ENCODE assay signal across 9 cellular contexts in genomic region chr11:119121811-119122124, GRCh38. TPM values are rescaled to one million over a fixed set of nuclear protein-coding genes. Genes with fewer than 3 reads are reported as not detected.
A peak's percentile ranks its signal among the peaks of the same experiment; 100 is the strongest.
DNase-seq lines count a peak whose midpoint lies in the region; ATAC-seq and TF ChIP-seq lines count a peak whose summit lies in the region.
"Had no signal": no experiment of that assay in that cellular context is flagged by ENCODE, and none has a peak within 500 bp of the region (broad histone marks: within the 10 kb centered on the region; RNA-seq: fewer than 3 reads in every experiment).

No MANE protein-coding gene starts in this region.

- H3K36me3 Mint-ChIP-seq in activated CD4-positive, alpha-beta T cell treated with anti-CD3 and anti-CD28 coated beads for 36 hours (ENCODE audit: low read depth), result peaks cover 26% of the 10 kb centered on the region
- no peaks in the 10 kb centered on the region for H3K36me3 Mint-ChIP-seq in glutamatergic neuron (ENCODE audit: unreplicated experiment)

- H3K27me3 Mint-ChIP-seq in activated CD4-positive, alpha-beta T cell treated with anti-CD3 and anti-CD28 coated beads for 36 hours, result no peaks in the 10 kb centered on the region
- H3K27me3 Mint-ChIP-seq in glutamatergic neuron (ENCODE audit: unreplicated experiment), result peaks cover 3% of the 10 kb centered on the region
- no peaks in the 10 kb centered on the region for H3K27me3 Mint-ChIP-seq in stimulated activated naive CD8-positive, alpha-beta T cell treated with anti-CD3 and anti-CD28 coated beads, Interleukin-15, amount 100 ng/mL, for 72 hours

- no peaks in the 10 kb centered on the region for H3K9me3 ChIP-seq in SJSA1 (replicated peaks)

- H3K4me3 ChIP-seq in SJSA1, result peak overlapping the region; percentile 70

- H3K4me1 Mint-ChIP-seq in activated CD4-positive, alpha-beta T cell treated with anti-CD3 and anti-CD28 coated beads for 36 hours, result peaks cover 28% of the 10 kb centered on the region
- peaks cover 18% of the 10 kb centered on the region for H3K4me1 Mint-ChIP-seq in glutamatergic neuron (ENCODE audit: low read depth, unreplicated experiment)
- H3K4me1 Mint-ChIP-seq in stimulated activated naive CD8-positive, alpha-beta T cell treated with anti-CD3 and anti-CD28 coated beads, Interleukin-15, amount 100 ng/mL, for 72 hours, result peaks cover 50% of the 10 kb centered on the region

- no peak overlapping the region for H3K27ac ChIP-seq in SJSA1

- intact Hi-C loops in activated CD4-positive, alpha-beta T cell treated with anti-CD3 and anti-CD28 coated beads for 36 hours (cut with DNase I, micrococcal nuclease), result loop anchor here (1.0 to 5.0 kb wide), 16 partner anchors 14 to 213 kb away; partner anchors contain the start of genes C2CD2L (in 2 of the 2), CBL (in 2 of the 2), HYOU1 (in 2 of the 2) and NLRX1 (in 2 of the 2)

- POLR2A ChIA-PET in activated CD4-positive, alpha-beta T cell treated with anti-CD3 and anti-CD28 coated beads for 36 hours (lab: Charles Lee), result interaction anchor here (0.5 to 1.8 kb wide), 10 partner anchors 9 to 181 kb away, joined by 3 to 12 read pairs (median 4); partner anchors contain the start of genes C2CD2L, DPAGT1 and HMBS

- no peak for DNase-seq in activated CD4-positive, alpha-beta T cell treated with anti-CD3 and anti-CD28 coated beads for 36 hours
- DNase-seq in activated CD4-positive, alpha-beta T cell treated with anti-CD3 and anti-CD28 coated beads for 4 hours, result no peak
- DNase-seq in SJSA1 (ENCODE audit: low read depth in 1 of 2, low spot score in 2 of 2), result no peak
- no peak for DNase-seq in glutamatergic neuron
- no peak for DNase-seq in stimulated activated naive CD8-positive, alpha-beta T cell treated with anti-CD3 and anti-CD28 coated beads, Interleukin-15, amount 100 ng/mL, for 72 hours
- DNase-seq in AG08396 (ENCODE audit: low spot score), result no peak
- DNase-seq in NCI-H1694 (lab: John Stamatoyannopoulos, UW), result no peak

- CTCF ChIA-PET in activated CD4-positive, alpha-beta T cell treated with anti-CD3 and anti-CD28 coated beads for 36 hours (lab: Charles Lee), result interaction anchor here (0.8 to 1.5 kb wide), 4 partner anchors 19 to 84 kb away, joined by 3 to 9 read pairs (median 4); partner anchors contain the start of genes CBL and DPAGT1

- H3K27me3 ChIP-seq in SJSA1 (replicated peaks), result no peaks in the 10 kb centered on the region

- peak; percentile 0 for ATAC-seq in activated CD4-positive, alpha-beta T cell treated with anti-CD3 and anti-CD28 coated beads for 36 hours
- ATAC-seq in stimulated activated naive CD8-positive, alpha-beta T cell treated with anti-CD3 and anti-CD28 coated beads, Interleukin-15, amount 100 ng/mL, for 72 hours, result peak; percentile 27
- ATAC-seq in GM18909 (IDR thresholded peaks at IDR 0.05; ENCODE audit: poor library complexity, unreplicated experiment), result no peak

- H3K4me3 Mint-ChIP-seq in activated CD4-positive, alpha-beta T cell treated with anti-CD3 and anti-CD28 coated beads for 36 hours, result peak overlapping the region; percentile 94
- H3K4me3 Mint-ChIP-seq in glutamatergic neuron (ENCODE audit: unreplicated experiment), result peak overlapping the region; percentile 99
- H3K4me3 Mint-ChIP-seq in stimulated activated naive CD8-positive, alpha-beta T cell treated with anti-CD3 and anti-CD28 coated beads, Interleukin-15, amount 100 ng/mL, for 72 hours, result peak overlapping the region; percentile 95

- peaks cover 12% of the 10 kb centered on the region for H3K4me1 ChIP-seq in SJSA1 (replicated peaks)

- no peaks in the 10 kb centered on the region for H3K36me3 ChIP-seq in SJSA1

- no peaks in the 10 kb centered on the region for H3K9me3 Mint-ChIP-seq in activated CD4-positive, alpha-beta T cell treated with anti-CD3 and anti-CD28 coated beads for 36 hours (ENCODE audit: low read depth)
- H3K9me3 Mint-ChIP-seq in glutamatergic neuron (ENCODE audit: unreplicated experiment), result peaks cover 7% of the 10 kb centered on the region
- H3K9me3 Mint-ChIP-seq in stimulated activated naive CD8-positive, alpha-beta T cell treated with anti-CD3 and anti-CD28 coated beads, Interleukin-15, amount 100 ng/mL, for 72 hours, result no peaks in the 10 kb centered on the region

- no peak for TF ChIP-seq CTCF in glutamatergic neuron (IDR thresholded peaks at IDR 0.05; ENCODE audit: partially characterized antibody, unreplicated experiment)

- H3K27ac Mint-ChIP-seq in activated CD4-positive, alpha-beta T cell treated with anti-CD3 and anti-CD28 coated beads for 36 hours, result peak overlapping the region; percentile 87
- peak overlapping the region; percentile 90 for H3K27ac Mint-ChIP-seq in glutamatergic neuron (ENCODE audit: unreplicated experiment)
- H3K27ac Mint-ChIP-seq in stimulated activated naive CD8-positive, alpha-beta T cell treated with anti-CD3 and anti-CD28 coated beads, Interleukin-15, amount 100 ng/mL, for 72 hours, result peak overlapping the region; percentile 64 to 88

RNA-seq across cellular contexts. Expression of gene HINFP, which starts 0.4 kb away (rescaled TPM):
- total RNA-seq in activated CD4-positive, alpha-beta T cell treated with anti-CD3 and anti-CD28 coated beads for 36 hours, result 10 to 100 TPM; 24.0 to 27.2 TPM
- 3.1 and 6.7 TPM in 2 replicates for total RNA-seq in SJSA1 (2014; rRNA removed; shearing (Covaris generic))
- 58.1 TPM for total RNA-seq in glutamatergic neuron (ENCODE audit: unreplicated experiment)

RNA-seq across cellular contexts. Expression of gene C2CD2L, which starts 14.6 kb away (rescaled TPM):
- total RNA-seq in activated CD4-positive, alpha-beta T cell treated with anti-CD3 and anti-CD28 coated beads for 36 hours, result 10 to 100 TPM; 15.9 to 16.3 TPM
- 5.1 and 5.4 TPM in 2 replicates for total RNA-seq in SJSA1 (2014; rRNA removed; shearing (Covaris generic))
- 32.8 TPM for total RNA-seq in glutamatergic neuron (ENCODE audit: unreplicated experiment)

RNA-seq across cellular contexts. Expression of gene DPAGT1, which starts 20.1 kb away (rescaled TPM):
- total RNA-seq in activated CD4-positive, alpha-beta T cell treated with anti-CD3 and anti-CD28 coated beads for 36 hours, result 10 to 100 TPM; 57.8 to 73.5 TPM
- 9.7 and 17.0 TPM in 2 replicates for total RNA-seq in SJSA1 (2014; rRNA removed; shearing (Covaris generic))
- total RNA-seq in glutamatergic neuron (ENCODE audit: unreplicated experiment), result 36.1 TPM

RNA-seq across cellular contexts. Expression of gene ABCG4, which starts 27.1 kb away (rescaled TPM):
- not detected for total RNA-seq in activated CD4-positive, alpha-beta T cell treated with anti-CD3 and anti-CD28 coated beads for 36 hours
- 0.05 TPM in 1 of 2 replicates, not detected in the other for total RNA-seq in SJSA1 (2014; rRNA removed; shearing (Covaris generic))
- 2.4 TPM for total RNA-seq in glutamatergic neuron (ENCODE audit: unreplicated experiment)
- total RNA-seq: Daoy had no signal

RNA-seq across cellular contexts. Expression of gene HMBS, which starts 37.1 kb away (rescaled TPM):
- 10 to 100 TPM; 39.8 to 41.8 TPM for total RNA-seq in activated CD4-positive, alpha-beta T cell treated with anti-CD3 and anti-CD28 coated beads for 36 hours
- total RNA-seq in SJSA1 (2014; rRNA removed; shearing (Covaris generic)), result 2.1 and 6.4 TPM in 2 replicates
- 30.4 TPM for total RNA-seq in glutamatergic neuron (ENCODE audit: unreplicated experiment)
